ENCODE assay signal across 1 cellular context in the genomic region with DNA sequence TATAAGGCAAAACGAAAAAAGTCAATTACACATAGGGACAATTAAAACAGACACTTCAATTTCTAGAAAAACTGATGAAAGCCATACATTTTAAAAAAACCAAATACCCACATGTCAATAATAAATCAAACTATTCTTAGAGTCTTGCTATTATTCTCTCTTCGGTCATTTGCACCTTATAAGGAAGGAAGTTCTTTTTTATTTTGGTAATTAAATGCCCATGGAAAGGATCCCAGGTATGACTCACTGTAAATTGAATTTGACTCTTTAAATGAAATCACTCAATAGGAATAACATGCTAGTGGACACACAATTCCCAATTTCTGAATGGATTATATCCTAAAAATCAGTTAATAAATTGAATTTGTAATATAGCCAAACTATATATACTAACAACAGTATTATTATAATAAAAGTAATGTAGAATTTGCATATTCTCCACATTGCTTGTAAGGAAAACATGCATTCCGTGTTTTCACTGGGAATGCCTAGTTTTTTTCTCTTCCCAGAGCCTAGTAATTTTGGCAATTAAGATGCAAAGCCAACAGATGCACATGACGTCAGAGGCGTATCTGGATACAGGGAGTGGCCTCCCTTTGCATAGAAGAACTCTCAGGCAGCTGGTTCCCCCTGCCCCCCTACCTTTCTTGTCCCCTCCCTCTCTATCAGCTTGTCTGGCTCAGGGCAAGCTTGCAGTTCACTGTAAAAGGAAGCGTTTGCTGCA.
TF ChIP-seq lines count a peak whose summit lies in the region.

No MANE protein-coding gene starts in this region.

TF ChIP-seq in HEK293, 187 proteins besides CTCF, POLR2A, EP300 and RAD21 (continued from another document):
- TF ChIP-seq, protein P1, sequence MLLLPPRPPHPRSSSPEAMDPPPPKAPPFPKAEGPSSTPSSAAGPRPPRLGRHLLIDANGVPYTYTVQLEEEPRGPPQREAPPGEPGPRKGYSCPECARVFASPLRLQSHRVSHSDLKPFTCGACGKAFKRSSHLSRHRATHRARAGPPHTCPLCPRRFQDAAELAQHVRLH (tag by site-specific recombination; IDR thresholded peaks at IDR 0.05), result no peak
- TF ChIP-seq, protein P2, sequence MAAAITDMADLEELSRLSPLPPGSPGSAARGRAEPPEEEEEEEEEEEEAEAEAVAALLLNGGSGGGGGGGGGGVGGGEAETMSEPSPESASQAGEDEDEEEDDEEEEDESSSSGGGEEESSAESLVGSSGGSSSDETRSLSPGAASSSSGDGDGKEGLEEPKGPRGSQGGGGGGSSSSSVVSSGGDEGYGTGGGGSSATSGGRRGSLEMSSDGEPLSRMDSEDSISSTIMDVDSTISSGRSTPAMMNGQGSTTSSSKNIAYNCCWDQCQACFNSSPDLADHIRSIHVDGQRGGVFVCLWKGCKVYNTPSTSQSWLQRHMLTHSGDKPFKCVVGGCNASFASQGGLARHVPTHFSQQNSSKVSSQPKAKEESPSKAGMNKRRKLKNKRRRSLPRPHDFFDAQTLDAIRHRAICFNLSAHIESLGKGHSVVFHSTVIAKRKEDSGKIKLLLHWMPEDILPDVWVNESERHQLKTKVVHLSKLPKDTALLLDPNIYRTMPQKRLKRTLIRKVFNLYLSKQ (tag by site-specific recombination; IDR thresholded peaks at IDR 0.05; ENCODE audit: borderline replicate concordance), result no peak
- TF ChIP-seq ZNF621 (tag by site-specific recombination; IDR thresholded peaks at IDR 0.05) (no peak), ZNF239 (tag by site-specific recombination; IDR thresholded peaks at IDR 0.05) (no peak), ZNF404 (tag by site-specific recombination; IDR thresholded peaks at IDR 0.05) (no peak), RBAK (tag by site-specific recombination; IDR thresholded peaks at IDR 0.05) (no peak), ZNF510 (tag by site-specific recombination; IDR thresholded peaks at IDR 0.05; ENCODE audit: insufficient replicate concordance) (no peak), ZNF571 (tag by site-specific recombination; IDR thresholded peaks at IDR 0.05) (no peak), ZNF391 (tag by site-specific recombination; IDR thresholded peaks at IDR 0.05; ENCODE audit: borderline replicate concordance, low read depth) (no peak), TRIM28 (IDR thresholded peaks at IDR 0.05; ENCODE audit: borderline replicate concordance, low read length) (no peak), ZSCAN23 (tag by site-specific recombination; IDR thresholded peaks at IDR 0.05) (no peak), ZNF292 (tag by site-specific recombination; IDR thresholded peaks at IDR 0.05; ENCODE audit: borderline replicate concordance, low read depth) (no peak), ZNF302 (tag by site-specific recombination; IDR thresholded peaks at IDR 0.05; ENCODE audit: low read depth) (no peak), ZNF23 (tag by site-specific recombination; IDR thresholded peaks at IDR 0.05; ENCODE audit: borderline replicate concordance) (no peak), ZNF184 (tag by site-specific recombination; IDR thresholded peaks at IDR 0.05) (no peak), ZNF394 (tag by site-specific recombination; IDR thresholded peaks at IDR 0.05; ENCODE audit: borderline replicate concordance) (no peak), BCL11A (tag by site-specific recombination; IDR thresholded peaks at IDR 0.05; ENCODE audit: low read depth) (peak; percentile 55; the same call in 1 of the 2 replicates), ZSCAN30 (tag by site-specific recombination; IDR thresholded peaks at IDR 0.05) (no peak)
- TF ChIP-seq, protein P3, sequence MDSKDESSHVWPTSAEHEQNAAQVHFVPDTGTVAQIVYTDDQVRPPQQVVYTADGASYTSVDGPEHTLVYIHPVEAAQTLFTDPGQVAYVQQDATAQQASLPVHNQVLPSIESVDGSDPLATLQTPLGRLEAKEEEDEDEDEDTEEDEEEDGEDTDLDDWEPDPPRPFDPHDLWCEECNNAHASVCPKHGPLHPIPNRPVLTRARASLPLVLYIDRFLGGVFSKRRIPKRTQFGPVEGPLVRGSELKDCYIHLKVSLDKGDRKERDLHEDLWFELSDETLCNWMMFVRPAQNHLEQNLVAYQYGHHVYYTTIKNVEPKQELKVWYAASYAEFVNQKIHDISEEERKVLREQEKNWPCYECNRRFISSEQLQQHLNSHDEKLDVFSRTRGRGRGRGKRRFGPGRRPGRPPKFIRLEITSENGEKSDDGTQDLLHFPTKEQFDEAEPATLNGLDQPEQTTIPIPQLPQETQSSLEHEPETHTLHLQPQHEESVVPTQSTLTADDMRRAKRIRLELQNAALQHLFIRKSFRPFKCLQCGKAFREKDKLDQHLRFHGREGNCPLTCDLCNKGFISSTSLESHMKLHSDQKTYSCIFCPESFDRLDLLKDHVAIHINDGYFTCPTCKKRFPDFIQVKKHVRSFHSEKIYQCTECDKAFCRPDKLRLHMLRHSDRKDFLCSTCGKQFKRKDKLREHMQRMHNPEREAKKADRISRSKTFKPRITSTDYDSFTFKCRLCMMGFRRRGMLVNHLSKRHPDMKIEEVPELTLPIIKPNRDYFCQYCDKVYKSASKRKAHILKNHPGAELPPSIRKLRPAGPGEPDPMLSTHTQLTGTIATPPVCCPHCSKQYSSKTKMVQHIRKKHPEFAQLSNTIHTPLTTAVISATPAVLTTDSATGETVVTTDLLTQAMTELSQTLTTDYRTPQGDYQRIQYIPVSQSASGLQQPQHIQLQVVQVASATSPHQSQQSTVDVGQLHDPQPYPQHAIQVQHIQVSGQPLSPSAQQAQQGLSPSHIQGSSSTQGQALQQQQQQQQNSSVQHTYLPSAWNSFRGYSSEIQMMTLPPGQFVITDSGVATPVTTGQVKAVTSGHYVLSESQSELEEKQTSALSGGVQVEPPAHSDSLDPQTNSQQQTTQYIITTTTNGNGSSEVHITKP (tag by site-specific recombination; IDR thresholded peaks at IDR 0.05), result 0 out of 2 replicates have a peak, but pooled peaks have one; percentile 9
- TF ChIP-seq, protein P4, sequence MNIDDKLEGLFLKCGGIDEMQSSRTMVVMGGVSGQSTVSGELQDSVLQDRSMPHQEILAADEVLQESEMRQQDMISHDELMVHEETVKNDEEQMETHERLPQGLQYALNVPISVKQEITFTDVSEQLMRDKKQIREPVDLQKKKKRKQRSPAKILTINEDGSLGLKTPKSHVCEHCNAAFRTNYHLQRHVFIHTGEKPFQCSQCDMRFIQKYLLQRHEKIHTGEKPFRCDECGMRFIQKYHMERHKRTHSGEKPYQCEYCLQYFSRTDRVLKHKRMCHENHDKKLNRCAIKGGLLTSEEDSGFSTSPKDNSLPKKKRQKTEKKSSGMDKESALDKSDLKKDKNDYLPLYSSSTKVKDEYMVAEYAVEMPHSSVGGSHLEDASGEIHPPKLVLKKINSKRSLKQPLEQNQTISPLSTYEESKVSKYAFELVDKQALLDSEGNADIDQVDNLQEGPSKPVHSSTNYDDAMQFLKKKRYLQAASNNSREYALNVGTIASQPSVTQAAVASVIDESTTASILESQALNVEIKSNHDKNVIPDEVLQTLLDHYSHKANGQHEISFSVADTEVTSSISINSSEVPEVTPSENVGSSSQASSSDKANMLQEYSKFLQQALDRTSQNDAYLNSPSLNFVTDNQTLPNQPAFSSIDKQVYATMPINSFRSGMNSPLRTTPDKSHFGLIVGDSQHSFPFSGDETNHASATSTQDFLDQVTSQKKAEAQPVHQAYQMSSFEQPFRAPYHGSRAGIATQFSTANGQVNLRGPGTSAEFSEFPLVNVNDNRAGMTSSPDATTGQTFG (tag by site-specific recombination; IDR thresholded peaks at IDR 0.05; ENCODE audit: borderline replicate concordance), result no peak
- TF ChIP-seq, protein P5, sequence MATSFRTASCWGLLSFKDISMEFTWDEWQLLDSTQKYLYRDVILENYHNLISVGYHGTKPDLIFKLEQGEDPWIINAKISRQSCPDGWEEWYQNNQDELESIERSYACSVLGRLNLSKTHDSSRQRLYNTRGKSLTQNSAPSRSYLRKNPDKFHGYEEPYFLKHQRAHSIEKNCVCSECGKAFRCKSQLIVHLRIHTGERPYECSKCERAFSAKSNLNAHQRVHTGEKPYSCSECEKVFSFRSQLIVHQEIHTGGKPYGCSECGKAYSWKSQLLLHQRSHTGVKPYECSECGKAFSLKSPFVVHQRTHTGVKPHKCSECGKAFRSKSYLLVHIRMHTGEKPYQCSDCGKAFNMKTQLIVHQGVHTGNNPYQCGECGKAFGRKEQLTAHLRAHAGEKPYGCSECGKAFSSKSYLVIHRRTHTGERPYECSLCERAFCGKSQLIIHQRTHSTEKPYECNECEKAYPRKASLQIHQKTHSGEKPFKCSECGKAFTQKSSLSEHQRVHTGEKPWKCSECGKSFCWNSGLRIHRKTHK (tag by site-specific recombination; IDR thresholded peaks at IDR 0.05), result no peak
